ENCODE assay signal across 8 cellular contexts in genomic region chr10:48655426-48656240, GRCh38. TPM values are rescaled to one million over a fixed set of nuclear protein-coding genes. Genes with fewer than 3 reads are reported as not detected.
DNase-seq lines count a peak whose midpoint lies in the region; ATAC-seq and TF ChIP-seq lines count a peak whose summit lies in the region.

No MANE protein-coding gene starts in this region.

- intact Hi-C loops in esophagus muscularis mucosa (cut with DNase I), result loop anchor here (2.0 to 10.0 kb wide), 3 partner anchors 105 to 859 kb away; no protein-coding TSS in a partner anchor

- H3K36me3 ChIP-seq in SJSA1, result no peaks in the 10 kb centered on the region
- no peaks in the 10 kb centered on the region for H3K36me3 ChIP-seq in esophagus muscularis mucosa
- no peaks in the 10 kb centered on the region for H3K36me3 ChIP-seq in muscle layer of colon (ENCODE audit: insufficient read depth, low read length)

- peak; percentile 24 for DNase-seq in NCI-H345 (lab: John Stamatoyannopoulos, UW)
- DNase-seq in NCI-H345 treated with DMSO at 0.1 percent for 48 hours (lab: John Stamatoyannopoulos, UW; ENCODE audit: unreplicated experiment), result no peak
- DNase-seq in SJSA1 (ENCODE audit: low read depth in 1 of 2, low spot score in 2 of 2), result peak; percentile 58 to 66
- DNase-seq in esophagus muscularis mucosa (ENCODE audit: extremely low spot score), result peak; percentile 93
- DNase-seq in SHP77 treated with DMSO at 0.1 percent for 48 hours (lab: John Stamatoyannopoulos, UW), result no peak

- TF ChIP-seq EP300 in esophagus muscularis mucosa (IDR thresholded peaks at IDR 0.05), result no peak

- no peak overlapping the region for H3K9ac ChIP-seq in muscle layer of colon (ENCODE audit: low read length)

- peaks cover 3% of the 10 kb centered on the region; the same call in 1 of the 2 replicates for H3K9me3 ChIP-seq in SJSA1 (replicated peaks)
- H3K9me3 ChIP-seq in esophagus muscularis mucosa, result no peaks in the 10 kb centered on the region
- no peaks in the 10 kb centered on the region for H3K9me3 ChIP-seq in muscle layer of colon (ENCODE audit: low read length)

- ATAC-seq in HG02642 (IDR thresholded peaks at IDR 0.05; ENCODE audit: poor library complexity, unreplicated experiment) (peak; percentile 4), GM19467 (IDR thresholded peaks at IDR 0.05; ENCODE audit: unreplicated experiment) (no peak)

- TF ChIP-seq POLR2A in esophagus muscularis mucosa (IDR thresholded peaks at IDR 0.05; ENCODE audit: low read depth), result no peak

- TF ChIP-seq CTCF in esophagus muscularis mucosa (IDR thresholded peaks at IDR 0.05), result no peak

- H3K27ac ChIP-seq in SJSA1, result peak overlapping the region; percentile 56
- H3K27ac ChIP-seq in esophagus muscularis mucosa (replicated peaks in 1 of 4), result peak overlapping the region; percentile 68 to 78 (median 70)
- peak overlapping the region; percentile 49 for H3K27ac ChIP-seq in muscle layer of colon (ENCODE audit: low read depth, low read length)

- H3K4me3 ChIP-seq in SJSA1 (peak overlapping the region; percentile 50), esophagus muscularis mucosa (peak overlapping the region; percentile 60 to 70 (median 62)), muscle layer of colon (ENCODE audit: low read depth in 1 of 2, low read length in 2 of 2) (peak overlapping the region; percentile 51 to 63)

- H3K27me3 ChIP-seq in SJSA1 (replicated peaks) (no peaks in the 10 kb centered on the region; the same call in 1 of the 2 replicates), esophagus muscularis mucosa (peaks cover 0 to 13% (median 0%) of the 10 kb centered on the region in 4 donors), muscle layer of colon (ENCODE audit: control insufficient read depth in 1 of 2, insufficient read depth in 2 of 2, low read length in 2 of 2) (no peaks in the 10 kb centered on the region)

- H3K4me1 ChIP-seq in SJSA1 (replicated peaks) (peaks cover 19% of the 10 kb centered on the region), esophagus muscularis mucosa (peaks cover 15 to 21% (median 19%) of the 10 kb centered on the region in 4 donors), muscle layer of colon (ENCODE audit: insufficient read depth, low read length) (peaks cover 11% of the 10 kb centered on the region)

- WGBS in esophagus muscularis mucosa, result 14% methylated on average over 4 of the region's 55 CpGs

RNA-seq across cellular contexts. Expression of gene WDFY4, which starts 29.0 kb away (rescaled TPM):
- 0.16 TPM in 1 of 2 replicates, not detected in the other for total RNA-seq in SJSA1 (2014; rRNA removed; shearing (Covaris generic))
- 1 to 10 TPM; 2.3 to 7.3 (median 5.2) TPM for total RNA-seq in esophagus muscularis mucosa

RNA-seq across cellular contexts. Expression of gene ARHGAP22, which starts 50.8 kb away (rescaled TPM):
- total RNA-seq in SJSA1 (2014; rRNA removed; shearing (Covaris generic)), result 0.53 TPM in 1 of 2 replicates, not detected in the other
- total RNA-seq in esophagus muscularis mucosa, result 1 to 10 TPM; 2.2 to 9.1 (median 4.8) TPM

Comparison
In these comparisons a context has a peak if more than half of its experiments do, and no peak if none do; other contexts are left out.
1. DNase-seq: peak in NCI-H345 (single experiment), SJSA1 (2 of 2) and esophagus muscularis mucosa (single experiment); none in NCI-H345 treated with DMSO at 0.1 percent for 48 hours (single experiment) and SHP77 treated with DMSO at 0.1 percent for 48 hours (single experiment).
2. Peak in every context shown above with its lines, with median percentiles within 50 percentile points of each other: H3K27ac ChIP-seq and H3K4me3 ChIP-seq.